In genomic region chr1:205003358-205004145, GRCh38 we compare ENCODE assay signal across 23 cellular contexts. TPM values are rescaled to one million over a fixed set of nuclear protein-coding genes. Genes with fewer than 3 reads are reported as not detected.
A peak's percentile ranks its signal among the peaks of the same experiment; 100 is the strongest.
DNase-seq lines count a peak whose midpoint lies in the region.
"Had no signal": no experiment of that assay in that cellular context is flagged by ENCODE, and none has a peak within 500 bp of the region (broad histone marks: within the 10 kb centered on the region; RNA-seq: fewer than 3 reads in every experiment).

No MANE protein-coding gene starts in this region.

- no peaks in the 10 kb centered on the region for H3K9me3 ChIP-seq in iPS-20b (ENCODE audit: insufficient read depth, low read depth, low read length)
- H3K9me3 ChIP-seq: left ventricle myocardium inferior, Peyer's patch, tibial nerve had no signal

- no peak overlapping the region for H3K27ac ChIP-seq in iPS-20b (ENCODE audit: low read length)
- peak overlapping the region; percentile 13 for H3K27ac ChIP-seq in substantia nigra (ENCODE audit: low read depth, low read length, poor library complexity, severe bottlenecking)
- H3K27ac ChIP-seq: KMS-11, left ventricle myocardium inferior, Peyer's patch had no signal

- H3K4me1 ChIP-seq in iPS-20b (ENCODE audit: insufficient read depth, low read length) = peaks cover 17% of the 10 kb centered on the region
- H3K4me1 ChIP-seq: Peyer's patch had no signal

- peaks cover 47% of the 10 kb centered on the region; the same call in 1 of the 2 replicates for H3K27me3 ChIP-seq in iPS-20b (ENCODE audit: insufficient read depth, low read length)
- H3K27me3 ChIP-seq: Peyer's patch, tibial nerve had no signal

- H3K4me3 ChIP-seq in iPS-20b (ENCODE audit: low read length) = 0 out of 2 replicates have a peak overlapping the region, but pooled peaks have one; percentile 1
- H3K4me3 ChIP-seq: left ventricle myocardium inferior, Peyer's patch, smooth muscle cell, tibial nerve had no signal

- DNase-seq in NCI-H2081 (lab: John Stamatoyannopoulos, UW) = peak; percentile 35 to 54
- no peak for DNase-seq in NCI-H2081 treated with DMSO at 0.1 percent for 48 hours (lab: John Stamatoyannopoulos, UW)
- peak; percentile 99 for DNase-seq in NCI-H82 (lab: John Stamatoyannopoulos, UW)
- no peak for DNase-seq in substantia nigra (lab: John Stamatoyannopoulos, UW)
- DNase-seq in AG08395 (ENCODE audit: low spot score) = no peak
- DNase-seq in RPMI8226 = no peak
- DNase-seq in H4 (ENCODE audit: low spot score) = no peak
- DNase-seq: activated CD8-positive, alpha-beta T cell treated with anti-CD3 and anti-CD28 coated beads for 36 hours; activated naive CD8-positive, alpha-beta T cell treated with anti-CD3 and anti-CD28 coated beads, Interleukin-2, amount 50 U/mL, for 24 hours; activated T-cell treated with anti-CD3 and anti-CD28 coated beads, Interleukin-2, amount 50 U/mL, for 72 hours; caudate nucleus; effector memory CD8-positive, alpha-beta T cell; EL; GOT3; left ventricle myocardium inferior; NCI-H1105; Peyer's patch had no signal

- no peak overlapping the region for H3K9ac ChIP-seq in iPS-20b (ENCODE audit: low read depth, low read length)
- H3K9ac ChIP-seq: KMS-11 had no signal

- no peaks in the 10 kb centered on the region for H3K36me3 ChIP-seq in iPS-20b (ENCODE audit: insufficient read depth, low read depth, low read length)
- H3K36me3 ChIP-seq: left ventricle myocardium inferior, Peyer's patch, tibial nerve had no signal

RNA-seq across cellular contexts. Expression of gene CNTN2, which starts 39.5 kb away (rescaled TPM):
- total RNA-seq in H4 (2014; rRNA removed; shearing (Covaris generic)) = 0.02 and 1.2 TPM in 2 replicates
- total RNA-seq: activated CD8-positive, alpha-beta T cell treated with anti-CD3 and anti-CD28 coated beads for 36 hours; activated T-cell treated with anti-CD3 and anti-CD28 coated beads, Interleukin-2, amount 50 U/mL, for 72 hours; NCI-H460; osteoblast; smooth muscle cell had no signal

Comparison
In these comparisons a context has a peak if more than half of its experiments do, and no peak if none do; other contexts are left out.
1. DNase-seq: peak in NCI-H2081 (2 of 2) and NCI-H82 (single experiment); none in NCI-H2081 treated with DMSO at 0.1 percent for 48 hours (single experiment), substantia nigra (0 of 49), AG08395 (single experiment), RPMI8226 (single experiment) and H4 (single experiment).